Comparison of ENCODE assay signal across 15 cellular contexts in the genomic region with DNA sequence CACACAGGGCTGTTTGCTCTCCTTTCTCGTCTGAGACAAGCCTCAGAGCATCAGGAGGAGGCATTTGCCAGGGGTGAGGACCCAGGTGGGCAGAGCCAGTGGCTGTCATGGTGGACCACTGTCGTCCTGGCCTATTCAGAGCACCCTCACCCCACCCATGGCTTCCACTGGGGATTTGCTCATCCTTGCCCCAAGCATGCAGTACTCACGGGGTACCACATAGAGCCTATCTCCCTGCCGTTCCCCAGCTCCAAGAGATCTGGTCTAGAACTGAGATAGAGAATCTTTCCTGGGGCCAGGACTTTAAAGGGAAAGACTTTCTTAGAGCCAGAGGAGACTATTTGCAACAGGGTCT.
DNase-seq lines count a peak whose midpoint lies in the region; ATAC-seq and TF ChIP-seq lines count a peak whose summit lies in the region.
"Had no signal": no experiment of that assay in that cellular context is flagged by ENCODE, and none has a peak within 500 bp of the region (broad histone marks: within the 10 kb centered on the region; RNA-seq: fewer than 3 reads in every experiment).

No MANE protein-coding gene starts in this region.

- TF ChIP-seq EP300 in esophagus muscularis mucosa (IDR thresholded peaks at IDR 0.05), result no peak

- H3F3A ChIP-seq in GM23248 (ENCODE audit: insufficient read depth) (0 out of 2 replicates have a peak, but pooled peaks cover 8% of the 10 kb centered on the region), PC-9 (ENCODE audit: insufficient read depth, low read depth) (no peaks in the 10 kb centered on the region)

- peak overlapping the region; percentile 74 for H3K4me2 ChIP-seq in GM23248 (ENCODE audit: unreplicated experiment)
- no peak overlapping the region for H3K4me2 ChIP-seq in PC-9
- H3K4me2 ChIP-seq: GM23338 had no signal

- DNase-seq in GM23248 (no peak), esophagus muscularis mucosa (ENCODE audit: extremely low spot score) (peak; percentile 88), right atrium auricular region (ENCODE audit: low spot score) (peak; percentile 36), spleen (no peak), left colon (no peak), PC-9 (no peak)
- DNase-seq in activated CD4-positive, alpha-beta memory T cell treated with anti-CD3 and anti-CD28 coated beads, Interleukin-2, amount 10 ng/mL, durations not matched to agents 7 days and 5 days, result no peak
- DNase-seq in stimulated activated naive CD8-positive, alpha-beta T cell treated with anti-CD3 and anti-CD28 coated beads, Interleukin-15, amount 100 ng/mL, for 72 hours, result no peak
- DNase-seq: COR-L47, NCI-H1436 treated with DMSO at 0.1 percent for 48 hours, NCI-H345, NCI-H526 treated with DMSO at 0.1 percent for 48 hours, OCI-M1 had no signal

- no peak overlapping the region for H3K4me3 Mint-ChIP-seq in activated CD4-positive, alpha-beta memory T cell treated with anti-CD3 and anti-CD28 coated beads, Interleukin-2, amount 10 ng/mL, durations not matched to agents 7 days and 5 days
- no peak overlapping the region for H3K4me3 Mint-ChIP-seq in stimulated activated naive CD8-positive, alpha-beta T cell treated with anti-CD3 and anti-CD28 coated beads, Interleukin-15, amount 100 ng/mL, for 72 hours
- H3K4me3 Mint-ChIP-seq: GM23338 had no signal

- H3K79me2 ChIP-seq in GM23248 (ENCODE audit: insufficient read depth) (no peaks in the 10 kb centered on the region), PC-9 (ENCODE audit: low read depth) (no peaks in the 10 kb centered on the region)

- no peak overlapping the region for H3K27ac Mint-ChIP-seq in activated CD4-positive, alpha-beta memory T cell treated with anti-CD3 and anti-CD28 coated beads, Interleukin-2, amount 10 ng/mL, durations not matched to agents 7 days and 5 days
- no peak overlapping the region for H3K27ac Mint-ChIP-seq in stimulated activated naive CD8-positive, alpha-beta T cell treated with anti-CD3 and anti-CD28 coated beads, Interleukin-15, amount 100 ng/mL, for 72 hours
- H3K27ac Mint-ChIP-seq: CD14-positive monocyte, GM23338 had no signal

- CTCF ChIA-PET in activated CD4-positive, alpha-beta memory T cell treated with anti-CD3 and anti-CD28 coated beads, Interleukin-2, amount 10 ng/mL, durations not matched to agents 7 days and 5 days (lab: Charles Lee), result interaction anchor here (1.8 to 2.5 kb wide), 2 partner anchors 9 to 21 kb away, joined by 9 to 11 read pairs; no protein-coding TSS in a partner anchor
- CTCF ChIA-PET in PC-9 (lab: Charles Lee), result interaction anchor here (0.9 kb wide), 1 partner anchor 9 kb away, joined by 3 read pairs; no protein-coding TSS in a partner anchor

- ATAC-seq in left colon, result no peak
- ATAC-seq in stimulated activated naive CD8-positive, alpha-beta T cell treated with anti-CD3 and anti-CD28 coated beads, Interleukin-15, amount 100 ng/mL, for 72 hours, result no peak
- ATAC-seq: GM23338 had no signal

- POLR2A ChIA-PET in activated CD4-positive, alpha-beta memory T cell treated with anti-CD3 and anti-CD28 coated beads, Interleukin-2, amount 10 ng/mL, durations not matched to agents 7 days and 5 days (lab: Charles Lee), result no interaction called here
- POLR2A ChIA-PET in PC-9 (lab: Charles Lee; ENCODE audit: unreplicated experiment), result no interaction called here

- TF ChIP-seq CTCF in esophagus muscularis mucosa (IDR thresholded peaks at IDR 0.05) (no peak), right atrium auricular region (IDR thresholded peaks at IDR 0.05) (no peak), spleen (IDR thresholded peaks at IDR 0.05 in 8 of 11, conservative IDR thresholded peaks at IDR 0.05 in 3 of 11) (no peak), PC-9 (conservative IDR thresholded peaks at IDR 0.05) (no peak)

- no peak overlapping the region for H3K9ac ChIP-seq in GM23248

- H2AFZ ChIP-seq in GM23248, result peak overlapping the region; percentile 66
- no peak overlapping the region for H2AFZ ChIP-seq in PC-9
- H2AFZ ChIP-seq: GM23338 had no signal

- no peak for TF ChIP-seq POLR2A in esophagus muscularis mucosa (IDR thresholded peaks at IDR 0.05; ENCODE audit: low read depth)
- TF ChIP-seq POLR2A in spleen (IDR thresholded peaks at IDR 0.05), result no peak

- H3K9me3 ChIP-seq in GM23248 (ENCODE audit: low read depth) (no peaks in the 10 kb centered on the region), esophagus muscularis mucosa (no peaks in the 10 kb centered on the region), right atrium auricular region (no peaks in the 10 kb centered on the region), spleen (no peaks in the 10 kb centered on the region), PC-9 (ENCODE audit: insufficient read depth, low read depth) (no peaks in the 10 kb centered on the region)

- 35 to 43% methylated on average over 4 of the region's 4 CpGs for WGBS in GM23248 (ENCODE audit: low coverage in 1 of 2, low lambda C conversion rate in 2 of 2, missing lambda C conversion rate in 2 of 2), 2 experiments
- WGBS in esophagus muscularis mucosa, result 24% methylated on average over 3 of the region's 4 CpGs
- 51 to 62% (median 55%) methylated on average over 3 to 4 of the region's 4 CpGs for WGBS in spleen, 5 donors

- H3K27ac ChIP-seq in GM23248 (no peak overlapping the region), esophagus muscularis mucosa (replicated peaks in 1 of 4) (peak overlapping the region in 2 of 4 donors; percentile 39 to 48), right atrium auricular region (no peak overlapping the region), spleen (peak overlapping the region in 6 of 8 donors; percentile 14 to 55 (median 45)), PC-9 (no peak overlapping the region)

- H3K4me3 ChIP-seq in GM23248 (no peak overlapping the region), esophagus muscularis mucosa (no peak overlapping the region), right atrium auricular region (no peak overlapping the region), spleen (no peak overlapping the region), PC-9 (no peak overlapping the region)
- H3K4me3 ChIP-seq: GM23338 had no signal

- no peaks in the 10 kb centered on the region for H3K36me3 Mint-ChIP-seq in activated CD4-positive, alpha-beta memory T cell treated with anti-CD3 and anti-CD28 coated beads, Interleukin-2, amount 10 ng/mL, durations not matched to agents 7 days and 5 days (ENCODE audit: low read depth)
- H3K36me3 Mint-ChIP-seq: CD14-positive monocyte had no signal

- intact Hi-C loops in esophagus muscularis mucosa (cut with DNase I), result no loop called here
- intact Hi-C loops in spleen (cut with DNase I; ENCODE audit: low total_unique reads), result no loop called here
- intact Hi-C loops in left colon (cut with DNase I, micrococcal nuclease), result no loop called here
- intact Hi-C loops in PC-9 (cut with micrococcal nuclease; ENCODE audit: unreplicated experiment), result no loop called here

- peaks cover 29% of the 10 kb centered on the region for H3K27me3 Mint-ChIP-seq in activated CD4-positive, alpha-beta memory T cell treated with anti-CD3 and anti-CD28 coated beads, Interleukin-2, amount 10 ng/mL, durations not matched to agents 7 days and 5 days
- H3K27me3 Mint-ChIP-seq in stimulated activated naive CD8-positive, alpha-beta T cell treated with anti-CD3 and anti-CD28 coated beads, Interleukin-15, amount 100 ng/mL, for 72 hours, result peaks cover 46% of the 10 kb centered on the region

- H3K36me3 ChIP-seq in GM23248 (ENCODE audit: low read depth), result no peaks in the 10 kb centered on the region
- no peaks in the 10 kb centered on the region for H3K36me3 ChIP-seq in esophagus muscularis mucosa
- no peaks in the 10 kb centered on the region for H3K36me3 ChIP-seq in right atrium auricular region
- no peaks in the 10 kb centered on the region for H3K36me3 ChIP-seq in spleen
- H3K36me3 ChIP-seq in PC-9 (ENCODE audit: low read depth), result no peaks in the 10 kb centered on the region

- H3K4me1 ChIP-seq in GM23248 (ENCODE audit: insufficient read depth) (peaks cover 12% of the 10 kb centered on the region), esophagus muscularis mucosa (peaks cover 17 to 25% (median 23%) of the 10 kb centered on the region in 4 donors), right atrium auricular region (peaks cover 0 to 24% of the 10 kb centered on the region in 2 donors), spleen (peaks cover 0 to 23% (median 12%) of the 10 kb centered on the region in 6 donors), PC-9 (replicated peaks; ENCODE audit: insufficient read depth) (no peaks in the 10 kb centered on the region)

- H4K20me1 ChIP-seq in GM23248 (ENCODE audit: insufficient read depth), result no peaks in the 10 kb centered on the region
- H4K20me1 ChIP-seq in PC-9 (ENCODE audit: insufficient read depth), result no peaks in the 10 kb centered on the region

- H3K9me2 ChIP-seq in GM23248 (ENCODE audit: insufficient read depth) (no peaks in the 10 kb centered on the region), PC-9 (ENCODE audit: insufficient read depth) (no peaks in the 10 kb centered on the region)

- no peaks in the 10 kb centered on the region for H3K4me1 Mint-ChIP-seq in activated CD4-positive, alpha-beta memory T cell treated with anti-CD3 and anti-CD28 coated beads, Interleukin-2, amount 10 ng/mL, durations not matched to agents 7 days and 5 days
- H3K4me1 Mint-ChIP-seq in stimulated activated naive CD8-positive, alpha-beta T cell treated with anti-CD3 and anti-CD28 coated beads, Interleukin-15, amount 100 ng/mL, for 72 hours, result no peaks in the 10 kb centered on the region
- H3K4me1 Mint-ChIP-seq: GM23338 had no signal

- no peaks in the 10 kb centered on the region for H3K9me3 Mint-ChIP-seq in activated CD4-positive, alpha-beta memory T cell treated with anti-CD3 and anti-CD28 coated beads, Interleukin-2, amount 10 ng/mL, durations not matched to agents 7 days and 5 days
- H3K9me3 Mint-ChIP-seq in stimulated activated naive CD8-positive, alpha-beta T cell treated with anti-CD3 and anti-CD28 coated beads, Interleukin-15, amount 100 ng/mL, for 72 hours, result no peaks in the 10 kb centered on the region
- H3K9me3 Mint-ChIP-seq: GM23338 had no signal

- no TSS peak for BruUV-seq in PC-9 (replicated peaks; lab: Mats Ljungman, UMichigan)

- in situ Hi-C loops in GM23248 (cut with MboI), result no loop called here

- H3K27me3 ChIP-seq in GM23248 (replicated peaks; ENCODE audit: insufficient read depth) (no peaks in the 10 kb centered on the region), esophagus muscularis mucosa (no peaks in the 10 kb centered on the region), right atrium auricular region (no peaks in the 10 kb centered on the region), spleen (replicated peaks in 1 of 7) (no peaks in the 10 kb centered on the region), PC-9 (ENCODE audit: insufficient read depth, low read depth) (no peaks in the 10 kb centered on the region)

Comparison
In these comparisons a context has a peak if more than half of its experiments do, and no peak if none do; other contexts are left out.
1. DNase-seq: peak in esophagus muscularis mucosa (single experiment) and right atrium auricular region (single experiment); none in GM23248 (single experiment), spleen (single experiment), activated CD4-positive, alpha-beta memory T cell treated with anti-CD3 and anti-CD28 coated beads, Interleukin-2, amount 10 ng/mL, durations not matched to agents 7 days and 5 days (single experiment), left colon (0 of 2), stimulated activated naive CD8-positive, alpha-beta T cell treated with anti-CD3 and anti-CD28 coated beads, Interleukin-15, amount 100 ng/mL, for 72 hours (0 of 2) and PC-9 (0 of 2).
2. H3K27ac ChIP-seq: peak in spleen (6 of 8); none in GM23248 (single experiment), right atrium auricular region (0 of 2) and PC-9 (single experiment).